In genomic region chr11:78417888-78418583, GRCh38 we compare ENCODE assay signal across 8 cellular contexts. TPM values are rescaled to one million over a fixed set of nuclear protein-coding genes. Genes with fewer than 3 reads are reported as not detected.
DNase-seq lines count a peak whose midpoint lies in the region; ATAC-seq and TF ChIP-seq lines count a peak whose summit lies in the region.

No MANE protein-coding gene starts in this region.

- intact Hi-C loops in CD14-positive monocyte (cut with micrococcal nuclease) = loop anchor here in 1 of 2 donors (5.0 kb wide), 1 partner anchor 126 kb away; no protein-coding TSS in a partner anchor

- no peak for DNase-seq in CD14-positive monocyte (ENCODE audit: low spot score)
- peak; percentile 72 for DNase-seq in NOMO-1 treated with DMSO at 0.1 percent for 48 hours (lab: John Stamatoyannopoulos, UW; ENCODE audit: unreplicated experiment)
- DNase-seq in activated T-cell treated with anti-CD3 and anti-CD28 coated beads for 1 hour (ENCODE audit: low read depth) = peak; percentile 67
- DNase-seq in epithelial cell of proximal tubule (ENCODE audit: low read depth) = no peak
- DNase-seq in mucosa of gallbladder (ENCODE audit: low spot score) = peak; percentile 78
- peak; percentile 55 for DNase-seq in stimulated activated CD8-positive, alpha-beta memory T cell treated with anti-CD3 and anti-CD28 coated beads, Interleukin-4, amount 100 ng/mL, for 24 hours (ENCODE audit: low read depth)

- peaks cover 74% of the 10 kb centered on the region for H3K4me1 Mint-ChIP-seq in CD14-positive monocyte

- H3K4me3 Mint-ChIP-seq in CD14-positive monocyte = peak overlapping the region; percentile 88 to 89

- peak overlapping the region; percentile 73 for H3K4me3 ChIP-seq in epithelial cell of proximal tubule (ENCODE audit: low read depth, low read length)

- TF ChIP-seq CTCF in CD14-positive monocyte (IDR thresholded peaks at IDR 0.05) = no peak
- TF ChIP-seq CTCF in epithelial cell of proximal tubule (conservative IDR thresholded peaks at IDR 0.05; ENCODE audit: low read depth, low read length) = no peak

- H3K36me3 Mint-ChIP-seq in CD14-positive monocyte = peaks cover 10 to 14% of the 10 kb centered on the region in 2 donors

- peaks cover 0 to 8% (median 0%) of the 10 kb centered on the region in 3 donors for H3K27me3 Mint-ChIP-seq in CD14-positive monocyte (ENCODE audit: low read depth in 3 of 3)

- H3K27ac Mint-ChIP-seq in CD14-positive monocyte = peak overlapping the region; percentile 92 to 97 (median 96)

- peak; percentile 56 for ATAC-seq in GM19372 (IDR thresholded peaks at IDR 0.05; ENCODE audit: low read depth, unreplicated experiment)
- ATAC-seq in HG03571 (IDR thresholded peaks at IDR 0.05; ENCODE audit: unreplicated experiment) = peak; percentile 50

- no peaks in the 10 kb centered on the region for H3K9me3 Mint-ChIP-seq in CD14-positive monocyte

RNA-seq across cellular contexts. Expression of gene GAB2, which starts 0.4 kb away (rescaled TPM):
- polyA plus RNA-seq in CD14-positive monocyte = 1 to 10 TPM; 2.8 to 4.4 TPM
- total RNA-seq in epithelial cell of proximal tubule (11.7 and 15.0 TPM in 2 replicates), mucosa of gallbladder (25.9 TPM)

Comparison
In these comparisons a context has a peak if more than half of its experiments do, and no peak if none do; other contexts are left out.
1. DNase-seq: peak in NOMO-1 treated with DMSO at 0.1 percent for 48 hours (single experiment), activated T-cell treated with anti-CD3 and anti-CD28 coated beads for 1 hour (single experiment), mucosa of gallbladder (single experiment) and stimulated activated CD8-positive, alpha-beta memory T cell treated with anti-CD3 and anti-CD28 coated beads, Interleukin-4, amount 100 ng/mL, for 24 hours (single experiment); none in CD14-positive monocyte (single experiment) and epithelial cell of proximal tubule (single experiment).